In genomic region chr14:81819910-81820309, GRCh38 we compare ENCODE assay signal across 29 cellular contexts.
"Had no signal": no experiment of that assay in that cellular context is flagged by ENCODE, and none has a peak within 500 bp of the region (broad histone marks: within the 10 kb centered on the region; RNA-seq: fewer than 3 reads in every experiment).

No MANE protein-coding gene starts in this region.

- H3K27ac Mint-ChIP-seq: dendritic cell treated with granulocyte-macrophage colony-stimulating factor and Interleukin-4, amounts not matched to agents 40 ng/mL and 50 ng/mL, for 4 days; effector memory CD8-positive, alpha-beta T cell; endodermal cell had no signal

- H3K36me3 ChIP-seq: colonic mucosa, esophagus muscularis mucosa, esophagus squamous epithelium, gastrocnemius medialis, gastroesophageal sphincter, heart left ventricle, heart right ventricle had no signal

- ATAC-seq: effector memory CD8-positive, alpha-beta T cell; esophagus mucosa; foreskin keratinocyte; gastrocnemius medialis; gastroesophageal sphincter; heart left ventricle; heart right ventricle had no signal

- H3K9me3 Mint-ChIP-seq: dendritic cell treated with granulocyte-macrophage colony-stimulating factor and Interleukin-4, amounts not matched to agents 40 ng/mL and 50 ng/mL, for 4 days had no signal

- H3K4me3 Mint-ChIP-seq: dendritic cell treated with granulocyte-macrophage colony-stimulating factor and Interleukin-4, amounts not matched to agents 40 ng/mL and 50 ng/mL, for 4 days; effector memory CD8-positive, alpha-beta T cell; endodermal cell had no signal

- FAIRE-seq: colon, endometrium, endothelial cell of umbilical vein, frontal cortex had no signal

- H3K27me3 Mint-ChIP-seq: dendritic cell treated with granulocyte-macrophage colony-stimulating factor and Interleukin-4, amounts not matched to agents 40 ng/mL and 50 ng/mL, for 4 days; effector memory CD8-positive, alpha-beta T cell had no signal

- H3K9me3 ChIP-seq: colonic mucosa, gastrocnemius medialis had no signal

- DNase-seq: colonic mucosa; cortex of kidney; dermis blood vessel endothelial cell; dorsolateral prefrontal cortex; effector CD4-positive, alpha-beta T cell; effector CD8-positive, alpha-beta T cell; effector memory CD4-positive, alpha-beta T cell; effector memory CD8-positive, alpha-beta T cell; endodermal cell; erythroblast; esophagus squamous epithelium; foreskin fibroblast; foreskin keratinocyte; foreskin melanocyte; gastrocnemius medialis; glutamatergic neuron; head of caudate nucleus; heart left ventricle; heart right ventricle had no signal

- H3K27me3 ChIP-seq: colonic mucosa, dorsolateral prefrontal cortex, esophagus muscularis mucosa, foreskin keratinocyte, gastrocnemius medialis, gastroesophageal sphincter, heart left ventricle, heart right ventricle had no signal

- H3K4me1 ChIP-seq: colonic mucosa, esophagus muscularis mucosa, esophagus squamous epithelium, foreskin keratinocyte, gastrocnemius medialis, gastroesophageal sphincter, heart left ventricle, heart right ventricle had no signal

- H3K27ac ChIP-seq: colonic mucosa, coronary artery, dorsolateral prefrontal cortex, epithelial cell of prostate, esophagus muscularis mucosa, esophagus squamous epithelium, foreskin keratinocyte, gastrocnemius medialis, gastroesophageal sphincter, heart left ventricle, heart right ventricle had no signal

- H3K4me3 ChIP-seq: colonic mucosa, coronary artery, dorsolateral prefrontal cortex, esophagus muscularis mucosa, esophagus squamous epithelium, gastrocnemius medialis, gastroesophageal sphincter, heart left ventricle, heart right ventricle had no signal
